Comparison of ENCODE assay signal across 8 cellular contexts in genomic region chr9:78115073-78115472, GRCh38.
DNase-seq lines count a peak whose midpoint lies in the region; ATAC-seq and TF ChIP-seq lines count a peak whose summit lies in the region.

No MANE protein-coding gene starts in this region.

- H3K27me3 Mint-ChIP-seq in osteocyte (ENCODE audit: unreplicated experiment): peaks cover 52% of the 10 kb centered on the region

- CTCF ChIA-PET in mammary epithelial cell (lab: Charles Lee; ENCODE audit: low non-redundant PET): interaction anchor here (0.5 to 0.7 kb wide), 2 partner anchors 86 to 138 kb away, joined by 3 to 4 read pairs; no protein-coding TSS in a partner anchor

- no peak overlapping the region for H3K4me3 ChIP-seq in KMS-11 (IDR thresholded peaks at IDR 0.05; ENCODE audit: insufficient read depth, low read depth, low read length)
- H3K4me3 ChIP-seq in mammary epithelial cell (replicated peaks in 1 of 3; ENCODE audit: insufficient read depth in 1 of 3, low read depth in 2 of 3, low read length in 3 of 3): no peak overlapping the region

- no peaks in the 10 kb centered on the region for H3K36me3 ChIP-seq in KMS-11 (ENCODE audit: insufficient read depth)
- H3K36me3 ChIP-seq in mammary epithelial cell (ENCODE audit: insufficient read depth, low read length): no peaks in the 10 kb centered on the region

- H3K27me3 ChIP-seq in KMS-11 (ENCODE audit: insufficient read depth, low read depth) (no peaks in the 10 kb centered on the region), mammary epithelial cell (ENCODE audit: insufficient read depth, low read length) (no peaks in the 10 kb centered on the region)

- H3K79me2 ChIP-seq in KMS-11 (ENCODE audit: insufficient read depth, low read depth) (no peaks in the 10 kb centered on the region), mammary epithelial cell (ENCODE audit: insufficient read depth, low read length) (no peaks in the 10 kb centered on the region)

- peaks cover 5% of the 10 kb centered on the region for H3K9me3 Mint-ChIP-seq in osteocyte (ENCODE audit: unreplicated experiment)

- no peaks in the 10 kb centered on the region for H3K36me3 Mint-ChIP-seq in osteocyte (ENCODE audit: unreplicated experiment)

- H3K4me1 Mint-ChIP-seq in osteocyte (ENCODE audit: unreplicated experiment): no peaks in the 10 kb centered on the region

- no peaks in the 10 kb centered on the region for H3K9me3 ChIP-seq in mammary epithelial cell (replicated peaks; ENCODE audit: insufficient read depth, low read length)

- peak; percentile 62 for TF ChIP-seq CTCF in KMS-11 (conservative IDR thresholded peaks at IDR 0.05; ENCODE audit: low read depth, low read length)
- peak; percentile 34 to 36 for TF ChIP-seq CTCF in mammary epithelial cell (conservative IDR thresholded peaks at IDR 0.05 in 1 of 2, IDR thresholded peaks at IDR 0.05 in 1 of 2; ENCODE audit: extremely low read depth in 1 of 2, insufficient read depth in 1 of 2, low read depth in 1 of 2, low read length in 2 of 2)
- peak; percentile 32 for TF ChIP-seq CTCF in osteocyte (IDR thresholded peaks at IDR 0.05)

- intact Hi-C loops in mammary epithelial cell (cut with micrococcal nuclease): no loop called here

- H3K27ac ChIP-seq in KMS-11 (no peak overlapping the region), mammary epithelial cell (ENCODE audit: insufficient read depth, low read depth, low read length) (no peak overlapping the region)

- peak; percentile 23 for DNase-seq in NCI-H2171 treated with DMSO at 0.1 percent for 48 hours (lab: John Stamatoyannopoulos, UW)
- DNase-seq in NCI-H2171 (lab: John Stamatoyannopoulos, UW): no peak
- no peak for DNase-seq in mammary epithelial cell
- no peak for DNase-seq in osteocyte (ENCODE audit: extremely low spot score, unreplicated experiment)
- DNase-seq in HK-2 (ENCODE audit: unreplicated experiment): no peak
- DNase-seq in HuH-7.5 (ENCODE audit: low spot score): no peak

- H3K4me3 Mint-ChIP-seq in osteocyte (ENCODE audit: unreplicated experiment): no peak overlapping the region

- no peak for ATAC-seq in HG03097 (IDR thresholded peaks at IDR 0.05; ENCODE audit: low FRiP score, unreplicated experiment)

- no TSS peak for BruUV-seq in mammary epithelial cell (replicated peaks; lab: Mats Ljungman, UMichigan)

- in situ Hi-C loops in mammary epithelial cell (cut with MboI; ENCODE audit: low sequenced_read_pairs in 2 of 2): no loop called here

- WGBS in mammary epithelial cell (ENCODE audit: low coverage, missing lambda C conversion rate): 100% methylated on average over 1 of the region's 1 CpG

- dilution Hi-C loops in mammary epithelial cell (cut with HindIII; ENCODE audit: low sequenced_read_pairs): no loop called here

- H4K20me1 ChIP-seq in KMS-11 (ENCODE audit: insufficient read depth) (no peaks in the 10 kb centered on the region), mammary epithelial cell (ENCODE audit: insufficient read depth, low read length) (no peaks in the 10 kb centered on the region)

- no peak overlapping the region for H3K27ac Mint-ChIP-seq in osteocyte (ENCODE audit: unreplicated experiment)

- H3K9ac ChIP-seq in KMS-11: no peak overlapping the region
- H3K9ac ChIP-seq in mammary epithelial cell (ENCODE audit: insufficient read depth, low read length): no peak overlapping the region

- no peak overlapping the region for H3K4me2 ChIP-seq in KMS-11
- no peak overlapping the region for H3K4me2 ChIP-seq in mammary epithelial cell (ENCODE audit: insufficient read depth, low read depth, low read length)

- H2AFZ ChIP-seq in KMS-11 (ENCODE audit: low read depth) (no peak overlapping the region), mammary epithelial cell (ENCODE audit: low read depth, low read length) (peak overlapping the region; percentile 6)

- H3K4me1 ChIP-seq in KMS-11 (ENCODE audit: low read depth, poor library complexity, severe bottlenecking) (no peaks in the 10 kb centered on the region), mammary epithelial cell (ENCODE audit: insufficient read depth, low read length) (peaks cover 18% of the 10 kb centered on the region)
